Comparison of ENCODE assay signal across 1 cellular context in genomic region chr2:43224131-43224570, GRCh38.
TF ChIP-seq lines count a peak whose summit lies in the region.

No MANE protein-coding gene starts in this region.

TF ChIP-seq in HepG2, 621 proteins besides CTCF, POLR2A, EP300 and RAD21 (continued from another document and continues in another):
- TF ChIP-seq HMG20B (CRISPR knock-in tag; conservative IDR thresholded peaks at IDR 0.05) (no peak), RXRB (CRISPR knock-in tag; IDR thresholded peaks at IDR 0.05; ENCODE audit: borderline replicate concordance) (peak; percentile 35; the same call in 1 of the 2 replicates), THAP11 (CRISPR knock-in tag; IDR thresholded peaks at IDR 0.05) (peak; percentile 39; the same call in 1 of the 2 replicates), MXI1 (IDR thresholded peaks at IDR 0.05; ENCODE audit: borderline replicate concordance, low read depth, low read length) (no peak), ERF (CRISPR knock-in tag; IDR thresholded peaks at IDR 0.05) (no peak), TBX3 (IDR thresholded peaks at IDR 0.05; ENCODE audit: borderline replicate concordance) (no peak), CEBPG (CRISPR knock-in tag; IDR thresholded peaks at IDR 0.05) (0 out of 2 replicates have a peak, but pooled peaks have one; percentile 13), ZNF232 (CRISPR knock-in tag; IDR thresholded peaks at IDR 0.05; ENCODE audit: borderline replicate concordance) (no peak), ZNF225 (CRISPR knock-in tag; IDR thresholded peaks at IDR 0.05) (peak; percentile 68; the same call in 1 of the 2 replicates), ZNF850 (CRISPR knock-in tag; conservative IDR thresholded peaks at IDR 0.05) (no peak), NPAS2 (CRISPR knock-in tag; IDR thresholded peaks at IDR 0.05; ENCODE audit: borderline replicate concordance) (no peak), KDM4B (CRISPR knock-in tag; IDR thresholded peaks at IDR 0.05) (peak; percentile 55), WIZ (CRISPR knock-in tag; IDR thresholded peaks at IDR 0.05) (no peak), TCF12 (IDR thresholded peaks at IDR 0.05) (no peak), TCF12 (CRISPR knock-in tag; IDR thresholded peaks at IDR 0.05) (no peak; the same call in 1 of the 2 replicates), PHF21A (CRISPR knock-in tag; IDR thresholded peaks at IDR 0.05) (no peak), ZNF343 (CRISPR knock-in tag; IDR thresholded peaks at IDR 0.05) (no peak), KDM5A (IDR thresholded peaks at IDR 0.05; ENCODE audit: borderline replicate concordance, low read length) (no peak), MAF1 (CRISPR knock-in tag; IDR thresholded peaks at IDR 0.05; ENCODE audit: borderline replicate concordance) (no peak), ZNF501 (CRISPR knock-in tag; IDR thresholded peaks at IDR 0.05) (no peak), RBAK (CRISPR knock-in tag; IDR thresholded peaks at IDR 0.05) (no peak), SP140L (CRISPR knock-in tag; IDR thresholded peaks at IDR 0.05; ENCODE audit: borderline replicate concordance) (no peak), CREM (IDR thresholded peaks at IDR 0.05) (no peak), CREM (CRISPR knock-in tag; IDR thresholded peaks at IDR 0.05) (no peak), HOXA3 (CRISPR knock-in tag; IDR thresholded peaks at IDR 0.05) (peak; percentile 59; the same call in 1 of the 2 replicates), ZFP62 (CRISPR knock-in tag; IDR thresholded peaks at IDR 0.05) (no peak), ARID2 (CRISPR knock-in tag; IDR thresholded peaks at IDR 0.05; ENCODE audit: borderline replicate concordance) (no peak), ZNF790 (CRISPR knock-in tag; IDR thresholded peaks at IDR 0.05; ENCODE audit: borderline replicate concordance) (no peak), MEIS2 (CRISPR knock-in tag; IDR thresholded peaks at IDR 0.05) (peak; percentile 58; the same call in 1 of the 2 replicates), ZNF839 (CRISPR knock-in tag; IDR thresholded peaks at IDR 0.05; ENCODE audit: borderline replicate concordance) (no peak), ARHGAP35 (CRISPR knock-in tag; IDR thresholded peaks at IDR 0.05; ENCODE audit: borderline replicate concordance) (no peak), DR1 (CRISPR knock-in tag; IDR thresholded peaks at IDR 0.05) (no peak), ZNF205 (CRISPR knock-in tag; IDR thresholded peaks at IDR 0.05) (peak; percentile 85), MBD4 (IDR thresholded peaks at IDR 0.05; ENCODE audit: borderline replicate concordance, low read length) (no peak), ZNF264 (CRISPR knock-in tag; IDR thresholded peaks at IDR 0.05) (no peak), CC2D1A (CRISPR knock-in tag; IDR thresholded peaks at IDR 0.05) (no peak), CREB1 (IDR thresholded peaks at IDR 0.05) (no peak), CREB1 (CRISPR knock-in tag; IDR thresholded peaks at IDR 0.05) (no peak), BCL6 (CRISPR knock-in tag; IDR thresholded peaks at IDR 0.05) (peak; percentile 33; the same call in 1 of the 2 replicates), TOPORS (CRISPR knock-in tag; IDR thresholded peaks at IDR 0.05) (no peak), ZNF333 (CRISPR knock-in tag; IDR thresholded peaks at IDR 0.05; ENCODE audit: borderline replicate concordance) (no peak), DNMT3B (CRISPR knock-in tag; conservative IDR thresholded peaks at IDR 0.05) (no peak), FOXK1 (CRISPR knock-in tag; IDR thresholded peaks at IDR 0.05; ENCODE audit: borderline replicate concordance, low read depth) (0 out of 2 replicates have a peak, but pooled peaks have one; percentile 20), NCOA5 (CRISPR knock-in tag; IDR thresholded peaks at IDR 0.05) (no peak), ZFP1 (CRISPR knock-in tag; IDR thresholded peaks at IDR 0.05) (no peak), U2AF2 (IDR thresholded peaks at IDR 0.05; ENCODE audit: low read depth, low read length) (no peak), ZNF558 (CRISPR knock-in tag; IDR thresholded peaks at IDR 0.05; ENCODE audit: borderline replicate concordance) (no peak), BRCA1 (CRISPR knock-in tag; IDR thresholded peaks at IDR 0.05) (no peak), NR2F1 (CRISPR knock-in tag; IDR thresholded peaks at IDR 0.05) (no peak), DRAP1 (CRISPR knock-in tag; IDR thresholded peaks at IDR 0.05) (no peak; the same call in 1 of the 2 replicates), ZNF367 (CRISPR knock-in tag; IDR thresholded peaks at IDR 0.05; ENCODE audit: borderline replicate concordance) (no peak; the same call in 1 of the 2 replicates), NFE2L2 (IDR thresholded peaks at IDR 0.05; ENCODE audit: low read length) (no peak), XRCC5 (optimal IDR thresholded peaks at IDR 0.05; ENCODE audit: low read length) (peak; percentile 90), MAX (IDR thresholded peaks at IDR 0.05) (no peak), ZZZ3 (CRISPR knock-in tag; IDR thresholded peaks at IDR 0.05; ENCODE audit: borderline replicate concordance) (no peak), PAWR (CRISPR knock-in tag; IDR thresholded peaks at IDR 0.05; ENCODE audit: borderline replicate concordance) (no peak), GATAD2A (CRISPR knock-in tag; IDR thresholded peaks at IDR 0.05) (peak; percentile 76), ZSCAN25 (CRISPR knock-in tag; IDR thresholded peaks at IDR 0.05) (peak; percentile 88), TBX2 (CRISPR knock-in tag; IDR thresholded peaks at IDR 0.05; ENCODE audit: borderline replicate concordance) (no peak; the same call in 1 of the 2 replicates), SOX6 (IDR thresholded peaks at IDR 0.05) (no peak), SOX6 (CRISPR knock-in tag; IDR thresholded peaks at IDR 0.05) (no peak), ZFP36 (IDR thresholded peaks at IDR 0.05; ENCODE audit: borderline replicate concordance, low read depth, low read length, partially characterized antibody) (no peak), ZNF674 (CRISPR knock-in tag; IDR thresholded peaks at IDR 0.05; ENCODE audit: low read depth) (no peak), KLF9 (CRISPR knock-in tag; IDR thresholded peaks at IDR 0.05; ENCODE audit: low read depth) (no peak), ZNF496 (CRISPR knock-in tag; IDR thresholded peaks at IDR 0.05; ENCODE audit: insufficient replicate concordance) (no peak), RCOR2 (CRISPR knock-in tag; IDR thresholded peaks at IDR 0.05) (peak; percentile 24; the same call in 1 of the 2 replicates), FOXA3 (CRISPR knock-in tag; IDR thresholded peaks at IDR 0.05) (peak; percentile 44; the same call in 1 of the 2 replicates), ZSCAN30 (CRISPR knock-in tag; IDR thresholded peaks at IDR 0.05) (no peak), ZBTB7A (CRISPR knock-in tag; IDR thresholded peaks at IDR 0.05) (peak; percentile 80)
- TF ChIP-seq, protein P1, sequence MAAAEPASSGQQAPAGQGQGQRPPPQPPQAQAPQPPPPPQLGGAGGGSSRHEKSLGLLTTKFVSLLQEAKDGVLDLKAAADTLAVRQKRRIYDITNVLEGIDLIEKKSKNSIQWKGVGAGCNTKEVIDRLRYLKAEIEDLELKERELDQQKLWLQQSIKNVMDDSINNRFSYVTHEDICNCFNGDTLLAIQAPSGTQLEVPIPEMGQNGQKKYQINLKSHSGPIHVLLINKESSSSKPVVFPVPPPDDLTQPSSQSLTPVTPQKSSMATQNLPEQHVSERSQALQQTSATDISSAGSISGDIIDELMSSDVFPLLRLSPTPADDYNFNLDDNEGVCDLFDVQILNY (CRISPR knock-in tag; conservative IDR thresholded peaks at IDR 0.05) = no peak
- TF ChIP-seq, protein P2, sequence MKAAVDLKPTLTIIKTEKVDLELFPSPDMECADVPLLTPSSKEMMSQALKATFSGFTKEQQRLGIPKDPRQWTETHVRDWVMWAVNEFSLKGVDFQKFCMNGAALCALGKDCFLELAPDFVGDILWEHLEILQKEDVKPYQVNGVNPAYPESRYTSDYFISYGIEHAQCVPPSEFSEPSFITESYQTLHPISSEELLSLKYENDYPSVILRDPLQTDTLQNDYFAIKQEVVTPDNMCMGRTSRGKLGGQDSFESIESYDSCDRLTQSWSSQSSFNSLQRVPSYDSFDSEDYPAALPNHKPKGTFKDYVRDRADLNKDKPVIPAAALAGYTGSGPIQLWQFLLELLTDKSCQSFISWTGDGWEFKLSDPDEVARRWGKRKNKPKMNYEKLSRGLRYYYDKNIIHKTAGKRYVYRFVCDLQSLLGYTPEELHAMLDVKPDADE (CRISPR knock-in tag; IDR thresholded peaks at IDR 0.05) = no peak
- TF ChIP-seq, protein P3, sequence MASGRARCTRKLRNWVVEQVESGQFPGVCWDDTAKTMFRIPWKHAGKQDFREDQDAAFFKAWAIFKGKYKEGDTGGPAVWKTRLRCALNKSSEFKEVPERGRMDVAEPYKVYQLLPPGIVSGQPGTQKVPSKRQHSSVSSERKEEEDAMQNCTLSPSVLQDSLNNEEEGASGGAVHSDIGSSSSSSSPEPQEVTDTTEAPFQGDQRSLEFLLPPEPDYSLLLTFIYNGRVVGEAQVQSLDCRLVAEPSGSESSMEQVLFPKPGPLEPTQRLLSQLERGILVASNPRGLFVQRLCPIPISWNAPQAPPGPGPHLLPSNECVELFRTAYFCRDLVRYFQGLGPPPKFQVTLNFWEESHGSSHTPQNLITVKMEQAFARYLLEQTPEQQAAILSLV (CRISPR knock-in tag; IDR thresholded peaks at IDR 0.05; ENCODE audit: borderline replicate concordance) = no peak; the same call in 1 of the 2 replicates
- TF ChIP-seq, protein P4, sequence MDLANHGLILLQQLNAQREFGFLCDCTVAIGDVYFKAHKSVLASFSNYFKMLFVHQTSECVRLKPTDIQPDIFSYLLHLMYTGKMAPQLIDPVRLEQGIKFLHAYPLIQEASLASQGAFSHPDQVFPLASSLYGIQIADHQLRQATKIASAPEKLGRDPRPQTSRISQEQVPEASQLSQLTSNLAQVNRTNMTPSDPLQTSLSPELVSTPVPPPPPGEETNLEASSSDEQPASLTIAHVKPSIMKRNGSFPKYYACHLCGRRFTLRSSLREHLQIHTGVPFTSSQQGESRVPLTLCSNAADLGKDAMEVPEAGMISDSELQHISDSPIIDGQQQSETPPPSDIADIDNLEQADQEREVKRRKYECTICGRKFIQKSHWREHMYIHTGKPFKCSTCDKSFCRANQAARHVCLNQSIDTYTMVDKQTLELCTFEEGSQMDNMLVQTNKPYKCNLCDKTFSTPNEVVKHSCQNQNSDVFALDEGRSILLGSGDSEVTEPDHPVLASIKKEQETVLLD (CRISPR knock-in tag; IDR thresholded peaks at IDR 0.05; ENCODE audit: low read depth) = no peak
- TF ChIP-seq, protein P5, sequence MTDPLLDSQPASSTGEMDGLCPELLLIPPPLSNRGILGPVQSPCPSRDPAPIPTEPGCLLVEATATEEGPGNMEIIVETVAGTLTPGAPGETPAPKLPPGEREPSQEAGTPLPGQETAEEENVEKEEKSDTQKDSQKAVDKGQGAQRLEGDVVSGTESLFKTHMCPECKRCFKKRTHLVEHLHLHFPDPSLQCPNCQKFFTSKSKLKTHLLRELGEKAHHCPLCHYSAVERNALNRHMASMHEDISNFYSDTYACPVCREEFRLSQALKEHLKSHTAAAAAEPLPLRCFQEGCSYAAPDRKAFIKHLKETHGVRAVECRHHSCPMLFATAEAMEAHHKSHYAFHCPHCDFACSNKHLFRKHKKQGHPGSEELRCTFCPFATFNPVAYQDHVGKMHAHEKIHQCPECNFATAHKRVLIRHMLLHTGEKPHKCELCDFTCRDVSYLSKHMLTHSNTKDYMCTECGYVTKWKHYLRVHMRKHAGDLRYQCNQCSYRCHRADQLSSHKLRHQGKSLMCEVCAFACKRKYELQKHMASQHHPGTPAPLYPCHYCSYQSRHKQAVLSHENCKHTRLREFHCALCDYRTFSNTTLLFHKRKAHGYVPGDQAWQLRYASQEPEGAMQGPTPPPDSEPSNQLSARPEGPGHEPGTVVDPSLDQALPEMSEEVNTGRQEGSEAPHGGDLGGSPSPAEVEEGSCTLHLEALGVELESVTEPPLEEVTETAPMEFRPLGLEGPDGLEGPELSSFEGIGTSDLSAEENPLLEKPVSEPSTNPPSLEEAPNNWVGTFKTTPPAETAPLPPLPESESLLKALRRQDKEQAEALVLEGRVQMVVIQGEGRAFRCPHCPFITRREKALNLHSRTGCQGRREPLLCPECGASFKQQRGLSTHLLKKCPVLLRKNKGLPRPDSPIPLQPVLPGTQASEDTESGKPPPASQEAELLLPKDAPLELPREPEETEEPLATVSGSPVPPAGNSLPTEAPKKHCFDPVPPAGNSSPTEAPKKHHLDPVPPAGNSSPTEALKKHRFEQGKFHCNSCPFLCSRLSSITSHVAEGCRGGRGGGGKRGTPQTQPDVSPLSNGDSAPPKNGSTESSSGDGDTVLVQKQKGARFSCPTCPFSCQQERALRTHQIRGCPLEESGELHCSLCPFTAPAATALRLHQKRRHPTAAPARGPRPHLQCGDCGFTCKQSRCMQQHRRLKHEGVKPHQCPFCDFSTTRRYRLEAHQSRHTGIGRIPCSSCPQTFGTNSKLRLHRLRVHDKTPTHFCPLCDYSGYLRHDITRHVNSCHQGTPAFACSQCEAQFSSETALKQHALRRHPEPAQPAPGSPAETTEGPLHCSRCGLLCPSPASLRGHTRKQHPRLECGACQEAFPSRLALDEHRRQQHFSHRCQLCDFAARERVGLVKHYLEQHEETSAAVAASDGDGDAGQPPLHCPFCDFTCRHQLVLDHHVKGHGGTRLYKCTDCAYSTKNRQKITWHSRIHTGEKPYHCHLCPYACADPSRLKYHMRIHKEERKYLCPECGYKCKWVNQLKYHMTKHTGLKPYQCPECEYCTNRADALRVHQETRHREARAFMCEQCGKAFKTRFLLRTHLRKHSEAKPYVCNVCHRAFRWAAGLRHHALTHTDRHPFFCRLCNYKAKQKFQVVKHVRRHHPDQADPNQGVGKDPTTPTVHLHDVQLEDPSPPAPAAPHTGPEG (CRISPR knock-in tag; IDR thresholded peaks at IDR 0.05) = no peak
- TF ChIP-seq, protein P6, sequence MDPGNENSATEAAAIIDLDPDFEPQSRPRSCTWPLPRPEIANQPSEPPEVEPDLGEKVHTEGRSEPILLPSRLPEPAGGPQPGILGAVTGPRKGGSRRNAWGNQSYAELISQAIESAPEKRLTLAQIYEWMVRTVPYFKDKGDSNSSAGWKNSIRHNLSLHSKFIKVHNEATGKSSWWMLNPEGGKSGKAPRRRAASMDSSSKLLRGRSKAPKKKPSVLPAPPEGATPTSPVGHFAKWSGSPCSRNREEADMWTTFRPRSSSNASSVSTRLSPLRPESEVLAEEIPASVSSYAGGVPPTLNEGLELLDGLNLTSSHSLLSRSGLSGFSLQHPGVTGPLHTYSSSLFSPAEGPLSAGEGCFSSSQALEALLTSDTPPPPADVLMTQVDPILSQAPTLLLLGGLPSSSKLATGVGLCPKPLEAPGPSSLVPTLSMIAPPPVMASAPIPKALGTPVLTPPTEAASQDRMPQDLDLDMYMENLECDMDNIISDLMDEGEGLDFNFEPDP (CRISPR knock-in tag; conservative IDR thresholded peaks at IDR 0.05) = no peak
- TF ChIP-seq, protein P7, sequence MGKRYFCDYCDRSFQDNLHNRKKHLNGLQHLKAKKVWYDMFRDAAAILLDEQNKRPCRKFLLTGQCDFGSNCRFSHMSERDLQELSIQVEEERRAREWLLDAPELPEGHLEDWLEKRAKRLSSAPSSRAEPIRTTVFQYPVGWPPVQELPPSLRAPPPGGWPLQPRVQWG (CRISPR knock-in tag; IDR thresholded peaks at IDR 0.05; ENCODE audit: borderline replicate concordance, low read depth) = no peak
